Comparison of ENCODE assay signal across 21 cellular contexts in genomic region chr13:110291286-110291685, GRCh38. TPM values are rescaled to one million over a fixed set of nuclear protein-coding genes. Genes with fewer than 3 reads are reported as not detected.
A peak's percentile ranks its signal among the peaks of the same experiment; 100 is the strongest.
DNase-seq lines count a peak whose midpoint lies in the region; ATAC-seq, FAIRE-seq and TF ChIP-seq lines count a peak whose summit lies in the region.
"Had no signal": no experiment of that assay in that cellular context is flagged by ENCODE, and none has a peak within 500 bp of the region (broad histone marks: within the 10 kb centered on the region; RNA-seq: fewer than 3 reads in every experiment).

No MANE protein-coding gene starts in this region.

- no peak for ATAC-seq in sciatic nerve
- no peak for ATAC-seq in activated T-cell treated with anti-CD3 and anti-CD28 coated beads, Interleukin-2, amount 50 U/mL, for 72 hours (replicated peaks in 1 of 2)
- ATAC-seq: GM12878, GM23338 had no signal

- intact Hi-C loops in sciatic nerve (cut with DNase I) (no loop called here), uterus (cut with DNase I; ENCODE audit: low total_unique reads) (no loop called here)

- no peaks in the 10 kb centered on the region for H3K27me3 Mint-ChIP-seq in endodermal cell (ENCODE audit: insufficient read depth)
- H3K27me3 Mint-ChIP-seq in activated T-cell treated with anti-CD3 and anti-CD28 coated beads, Interleukin-2, amount 50 U/mL, for 72 hours (ENCODE audit: low read depth) = peaks cover 49% of the 10 kb centered on the region

- TF ChIP-seq POLR2A in uterus (IDR thresholded peaks at IDR 0.05) (no peak), GM12891 (IDR thresholded peaks at IDR 0.05; ENCODE audit: low read depth, low read length) (no peak)

- peak; percentile 20 for DNase-seq in endodermal cell
- DNase-seq in sciatic nerve (ENCODE audit: low spot score) = peak; percentile 45
- no peak for DNase-seq in uterus
- no peak for DNase-seq in GM12891 (ENCODE audit: insufficient read length, low spot score)
- DNase-seq in NCI-H1105 treated with DMSO at 0.1 percent for 48 hours (lab: John Stamatoyannopoulos, UW) = no peak
- no peak for DNase-seq in activated T-cell treated with anti-CD3 and anti-CD28 coated beads, Interleukin-2, amount 50 U/mL, for 72 hours
- DNase-seq: CD4-positive, CD25-positive, alpha-beta regulatory T cell; DMS79 treated with DMSO at 0.1 percent for 48 hours; HCEC 1CT; NCI-H1092 treated with DMSO at 0.1 percent for 48 hours; NCI-H146; NCI-H2029; NCI-H524 treated with DMSO at 0.1 percent for 48 hours; NCI-H82; SJCRH30 had no signal

- TF ChIP-seq CTCF in endodermal cell (conservative IDR thresholded peaks at IDR 0.05) (no peak), uterus (IDR thresholded peaks at IDR 0.05) (no peak)

- H3K27ac Mint-ChIP-seq in endodermal cell = no peak overlapping the region
- H3K27ac Mint-ChIP-seq in activated T-cell treated with anti-CD3 and anti-CD28 coated beads, Interleukin-2, amount 50 U/mL, for 72 hours = no peak overlapping the region
- H3K27ac Mint-ChIP-seq: CD4-positive, CD25-positive, alpha-beta regulatory T cell; GM23338 had no signal

- peaks cover 84% of the 10 kb centered on the region for H3K36me3 Mint-ChIP-seq in endodermal cell (ENCODE audit: low read depth)
- H3K36me3 Mint-ChIP-seq in activated T-cell treated with anti-CD3 and anti-CD28 coated beads, Interleukin-2, amount 50 U/mL, for 72 hours (ENCODE audit: insufficient read depth in 2 of 2) = peaks cover 2% of the 10 kb centered on the region in 2 donors
- H3K36me3 Mint-ChIP-seq: CD4-positive, CD25-positive, alpha-beta regulatory T cell had no signal

- peaks cover 3% of the 10 kb centered on the region for H3K4me1 ChIP-seq in endodermal cell (ENCODE audit: control insufficient read depth, insufficient read depth, low read length)
- peaks cover 61% of the 10 kb centered on the region for H3K4me1 ChIP-seq in muscle layer of colon (ENCODE audit: insufficient read depth, low read length)
- peaks cover 0 to under 1% of the 10 kb centered on the region in 2 donors for H3K4me1 ChIP-seq in uterus
- H3K4me1 ChIP-seq: SJCRH30 had no signal

- peaks cover 6% of the 10 kb centered on the region for H3K9me3 Mint-ChIP-seq in endodermal cell
- H3K9me3 Mint-ChIP-seq in activated T-cell treated with anti-CD3 and anti-CD28 coated beads, Interleukin-2, amount 50 U/mL, for 72 hours = peaks cover 0 to 2% of the 10 kb centered on the region in 2 donors
- H3K9me3 Mint-ChIP-seq: GM23338 had no signal

- 97% methylated on average over 6 to 9 of the region's 9 CpGs for WGBS in endodermal cell (ENCODE audit: insufficient coverage in 1 of 2, insufficient read length in 1 of 2), 2 experiments

- H3K4me1 Mint-ChIP-seq in endodermal cell = peaks cover 21% of the 10 kb centered on the region
- H3K4me1 Mint-ChIP-seq in activated T-cell treated with anti-CD3 and anti-CD28 coated beads, Interleukin-2, amount 50 U/mL, for 72 hours (ENCODE audit: low read depth) = no peaks in the 10 kb centered on the region
- H3K4me1 Mint-ChIP-seq: CD4-positive, CD25-positive, alpha-beta regulatory T cell had no signal

- H3K27me3 ChIP-seq in endodermal cell (ENCODE audit: control insufficient read depth, insufficient read depth, low read length, poor library complexity, severe bottlenecking) (no peaks in the 10 kb centered on the region), muscle layer of colon (ENCODE audit: control insufficient read depth in 1 of 2, insufficient read depth in 2 of 2, low read length in 2 of 2) (no peaks in the 10 kb centered on the region), uterus (no peaks in the 10 kb centered on the region)
- H3K27me3 ChIP-seq: Peyer's patch, SJCRH30 had no signal

- H3K4me3 Mint-ChIP-seq in endodermal cell = no peak overlapping the region
- no peak overlapping the region for H3K4me3 Mint-ChIP-seq in activated T-cell treated with anti-CD3 and anti-CD28 coated beads, Interleukin-2, amount 50 U/mL, for 72 hours
- H3K4me3 Mint-ChIP-seq: CD4-positive, CD25-positive, alpha-beta regulatory T cell; GM23338 had no signal

- no peak overlapping the region for H3K9ac ChIP-seq in endodermal cell (ENCODE audit: extremely low read depth, low read length, poor library complexity, severe bottlenecking)
- H3K9ac ChIP-seq in muscle layer of colon (ENCODE audit: low read length) = no peak overlapping the region
- H3K9ac ChIP-seq: KMS-11 had no signal

- FAIRE-seq in GM12891 (lab: Jason Lieb, UNC) = no peak
- FAIRE-seq: GM12878, HTR-8/SVneo had no signal

- H3K27ac ChIP-seq in endodermal cell (ENCODE audit: low read depth, low read length) (no peak overlapping the region), muscle layer of colon (ENCODE audit: low read depth, low read length) (peak overlapping the region; percentile 86), uterus (peak overlapping the region; percentile 26 to 50)
- H3K27ac ChIP-seq: KMS-11, SJCRH30 had no signal

- H3K9me3 ChIP-seq in endodermal cell (ENCODE audit: control insufficient read depth, low read length) (peaks cover 26% of the 10 kb centered on the region), muscle layer of colon (ENCODE audit: low read length) (no peaks in the 10 kb centered on the region), uterus (no peaks in the 10 kb centered on the region)
- H3K9me3 ChIP-seq: Peyer's patch, SJCRH30 had no signal

- H3K36me3 ChIP-seq in endodermal cell (ENCODE audit: control insufficient read depth, insufficient read depth, low read length) (peaks cover 94% of the 10 kb centered on the region), muscle layer of colon (ENCODE audit: insufficient read depth, low read length) (no peaks in the 10 kb centered on the region), uterus (no peaks in the 10 kb centered on the region)
- H3K36me3 ChIP-seq: Peyer's patch had no signal

- no peak overlapping the region for H3K4me3 ChIP-seq in endodermal cell (ENCODE audit: low read length)
- no peak overlapping the region for H3K4me3 ChIP-seq in muscle layer of colon (ENCODE audit: low read depth in 1 of 2, low read length in 2 of 2)
- H3K4me3 ChIP-seq in uterus = no peak overlapping the region
- H3K4me3 ChIP-seq: GM12878, GM23338, Peyer's patch, SJCRH30 had no signal

TF ChIP-seq in GM12891, 5 proteins besides CTCF, POLR2A, EP300 and RAD21:
- no peak for TF ChIP-seq POLR2AphosphoS5 (IDR thresholded peaks at IDR 0.05; ENCODE audit: low read depth, low read length)
- no peak for TF ChIP-seq SPI1 (IDR thresholded peaks at IDR 0.05; ENCODE audit: low read depth, low read length)
- TF ChIP-seq PAX5 (IDR thresholded peaks at IDR 0.05; ENCODE audit: insufficient read depth, low read length, severe bottlenecking) = no peak
- TF ChIP-seq POU2F2 (IDR thresholded peaks at IDR 0.05; ENCODE audit: low read depth, low read length) = no peak
- no peak for TF ChIP-seq TAF1 (IDR thresholded peaks at IDR 0.05; ENCODE audit: low read depth, low read length)

RNA-seq across cellular contexts. Expression of gene COL4A1, which starts 15.7 kb away (rescaled TPM):
- total RNA-seq in endodermal cell (100 to 1,000 TPM; 702 to 764 TPM), sciatic nerve (423 TPM), uterus (100 to 1,000 TPM; 164 to 737 (median 209) TPM)
- polyA plus RNA-seq in endodermal cell (2013, experiment 1 of 2) = 174 TPM
- 194 TPM for polyA plus RNA-seq in endodermal cell (2013, experiment 2 of 2)
- not detected for polyA plus RNA-seq in GM12891 (2012; ENCODE audit: low read depth, missing spikeins)
- under 1 TPM in 1 of 2 donors, not detected in 1; 0.19 TPM for total RNA-seq in activated T-cell treated with anti-CD3 and anti-CD28 coated beads, Interleukin-2, amount 50 U/mL, for 72 hours
- total RNA-seq: CD4-positive, CD25-positive, alpha-beta regulatory T cell had no signal
- polyA plus RNA-seq: CD4-positive, CD25-positive, alpha-beta regulatory T cell had no signal

RNA-seq across cellular contexts. Expression of gene COL4A2, which starts 15.8 kb away (rescaled TPM):
- total RNA-seq in endodermal cell = 100 to 1,000 TPM; 388 to 398 TPM
- 216 TPM for polyA plus RNA-seq in endodermal cell (2013, experiment 1 of 2)
- 219 TPM for polyA plus RNA-seq in endodermal cell (2013, experiment 2 of 2)
- total RNA-seq in sciatic nerve = 417 TPM
- total RNA-seq in uterus = 100 to 1,000 TPM; 157 to 606 (median 284) TPM
- polyA plus RNA-seq in GM12891 (2012; ENCODE audit: low read depth, missing spikeins) = 0.37 TPM
- total RNA-seq in activated T-cell treated with anti-CD3 and anti-CD28 coated beads, Interleukin-2, amount 50 U/mL, for 72 hours = not detected
- total RNA-seq: CD4-positive, CD25-positive, alpha-beta regulatory T cell had no signal
- polyA plus RNA-seq: CD4-positive, CD25-positive, alpha-beta regulatory T cell had no signal

Comparison
In these comparisons a context has a peak if more than half of its experiments do, and no peak if none do; other contexts are left out.
1. DNase-seq: peak in endodermal cell (single experiment) and sciatic nerve (single experiment); none in uterus (0 of 2), GM12891 (single experiment), NCI-H1105 treated with DMSO at 0.1 percent for 48 hours (single experiment) and activated T-cell treated with anti-CD3 and anti-CD28 coated beads, Interleukin-2, amount 50 U/mL, for 72 hours (0 of 2).
2. RNA of gene COL4A1, which starts 15.7 kb away (total RNA-seq): 702 to 764 TPM in endodermal cell, 423 TPM in sciatic nerve (single experiment) and 164 to 737 TPM in uterus; 0.19 TPM in activated T-cell treated with anti-CD3 and anti-CD28 coated beads, Interleukin-2, amount 50 U/mL, for 72 hours; every median in the first group is over 100 times any median in the second.
3. RNA of gene COL4A2, which starts 15.8 kb away (total RNA-seq): 417 TPM in sciatic nerve (single experiment), 388 to 398 TPM in endodermal cell and 157 to 606 TPM in uterus; not detected in activated T-cell treated with anti-CD3 and anti-CD28 coated beads, Interleukin-2, amount 50 U/mL, for 72 hours; every median in the first group is over 100 times any median in the second.